7 cellular contexts compared by ENCODE assay signal in the genomic region with DNA sequence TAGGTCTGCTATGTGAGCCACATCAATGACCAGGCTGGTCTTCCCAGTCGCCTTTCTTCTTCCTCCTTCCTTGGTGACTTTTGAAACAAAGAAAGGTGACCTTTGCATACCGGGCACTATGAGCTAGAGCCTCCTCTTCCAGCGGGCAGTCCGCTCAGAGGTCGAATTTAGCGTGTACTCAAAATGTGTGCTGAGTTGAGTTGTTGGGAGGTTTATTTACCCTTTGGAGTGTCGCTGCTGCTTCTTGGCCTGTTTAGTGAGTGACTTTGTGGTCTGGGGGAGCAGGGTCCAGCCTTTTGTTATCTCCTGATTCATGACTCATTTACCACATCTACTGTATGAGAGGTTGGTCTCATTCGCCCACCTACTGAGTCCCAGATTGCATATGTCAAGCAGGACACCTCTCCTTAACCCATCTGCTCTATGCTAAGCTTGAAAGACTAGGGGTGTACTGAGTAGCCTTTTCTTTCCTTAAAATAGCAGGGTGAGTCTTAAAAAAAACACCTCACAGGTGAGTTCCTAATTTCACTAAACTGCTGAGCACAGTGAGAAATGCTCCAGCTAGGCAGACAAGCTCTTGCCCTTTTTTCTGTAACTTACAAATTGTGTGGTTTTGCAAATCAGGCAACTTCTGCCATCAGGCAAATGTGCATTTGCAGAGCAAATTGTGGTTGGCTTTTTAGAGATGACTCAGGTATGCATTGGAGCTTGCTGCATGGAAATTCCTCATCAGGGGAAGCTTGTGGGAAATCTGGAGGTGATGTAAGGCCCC. TPM values are rescaled to one million over a fixed set of nuclear protein-coding genes. Genes with fewer than 3 reads are reported as not detected.
DNase-seq lines count a peak whose midpoint lies in the region; ATAC-seq and TF ChIP-seq lines count a peak whose summit lies in the region.

No MANE protein-coding gene starts in this region.

- H3K36me3 ChIP-seq in left lung, result no peaks in the 10 kb centered on the region

- DNase-seq in HFFc6 (peak; percentile 48), RPMI7951 (ENCODE audit: low read depth) (peak; percentile 74), neural crest cell (ENCODE audit: low read depth, low spot score) (no peak), GDM1 (lab: John Stamatoyannopoulos, UW) (no peak), left lung (no peak), left ventricle myocardium superior (no peak)

- H3K36me3 Mint-ChIP-seq in HFFc6 (ENCODE audit: low read depth) (no peaks in the 10 kb centered on the region), neural crest cell (ENCODE audit: low read depth) (no peaks in the 10 kb centered on the region)

- H3K4me1 ChIP-seq in left lung, result peaks cover 0 to 15% of the 10 kb centered on the region in 2 donors

- peaks cover 42% of the 10 kb centered on the region for H3K4me1 Mint-ChIP-seq in HFFc6 (ENCODE audit: low read depth)
- H3K4me1 Mint-ChIP-seq in neural crest cell, result peaks cover 22% of the 10 kb centered on the region

- no peak overlapping the region for H3K27ac ChIP-seq in left lung

- ATAC-seq in GM18858 (IDR thresholded peaks at IDR 0.05; ENCODE audit: unreplicated experiment) (peak; percentile 27), left lung (no peak), left ventricle myocardium superior (no peak)

- intact Hi-C loops in left lung (cut with DNase I), result no loop called here
- intact Hi-C loops in left ventricle myocardium superior (cut with micrococcal nuclease), result no loop called here

- H3K4me3 ChIP-seq in left lung, result no peak overlapping the region

- no peaks in the 10 kb centered on the region for H3K9me3 ChIP-seq in left lung

- no peak for TF ChIP-seq CTCF in HFFc6 (IDR thresholded peaks at IDR 0.05)
- no peak for TF ChIP-seq CTCF in neural crest cell (conservative IDR thresholded peaks at IDR 0.05)
- TF ChIP-seq CTCF in left lung (IDR thresholded peaks at IDR 0.05), result no peak

- H3K27me3 Mint-ChIP-seq in HFFc6 (ENCODE audit: insufficient read depth), result no peaks in the 10 kb centered on the region; the same call in 1 of the 2 replicates
- H3K27me3 Mint-ChIP-seq in neural crest cell (ENCODE audit: low read depth), result peaks cover 5% of the 10 kb centered on the region

- H3K4me3 Mint-ChIP-seq in HFFc6 (no peak overlapping the region), neural crest cell (peak overlapping the region; percentile 98)

- no peaks in the 10 kb centered on the region for H3K27me3 ChIP-seq in left lung

- H3K27ac Mint-ChIP-seq in HFFc6 (no peak overlapping the region), neural crest cell (ENCODE audit: unreplicated experiment) (no peak overlapping the region)

- H3K9me3 Mint-ChIP-seq in HFFc6 (no peaks in the 10 kb centered on the region), neural crest cell (no peaks in the 10 kb centered on the region)

RNA-seq across cellular contexts. Expression of gene SIAH2, which starts 3.2 kb away (rescaled TPM):
- total RNA-seq in HFFc6 (2021; fragmentation: NEBNext Ultra II Directional; extraction: Animal tissue kit (Norgen Biotek cat#: 25700)), result 10 to 100 TPM; 14.6 to 18.2 (median 15.9) TPM
- 21.9 and 26.7 TPM in 2 replicates for total RNA-seq in RPMI7951 (2014; rRNA removed; shearing (Covaris generic))
- total RNA-seq in neural crest cell, result 18.2 and 18.5 TPM in 2 replicates
- 10 to 100 TPM; 20.2 to 21.7 TPM for total RNA-seq in left lung
- total RNA-seq in left ventricle myocardium superior, result 23.2 TPM

Comparison
In these comparisons a context has a peak if more than half of its experiments do, and no peak if none do; other contexts are left out.
1. DNase-seq: peak in HFFc6 (single experiment) and RPMI7951 (single experiment); none in neural crest cell (single experiment), GDM1 (single experiment), left lung (0 of 2) and left ventricle myocardium superior (single experiment).